In the genomic region with DNA sequence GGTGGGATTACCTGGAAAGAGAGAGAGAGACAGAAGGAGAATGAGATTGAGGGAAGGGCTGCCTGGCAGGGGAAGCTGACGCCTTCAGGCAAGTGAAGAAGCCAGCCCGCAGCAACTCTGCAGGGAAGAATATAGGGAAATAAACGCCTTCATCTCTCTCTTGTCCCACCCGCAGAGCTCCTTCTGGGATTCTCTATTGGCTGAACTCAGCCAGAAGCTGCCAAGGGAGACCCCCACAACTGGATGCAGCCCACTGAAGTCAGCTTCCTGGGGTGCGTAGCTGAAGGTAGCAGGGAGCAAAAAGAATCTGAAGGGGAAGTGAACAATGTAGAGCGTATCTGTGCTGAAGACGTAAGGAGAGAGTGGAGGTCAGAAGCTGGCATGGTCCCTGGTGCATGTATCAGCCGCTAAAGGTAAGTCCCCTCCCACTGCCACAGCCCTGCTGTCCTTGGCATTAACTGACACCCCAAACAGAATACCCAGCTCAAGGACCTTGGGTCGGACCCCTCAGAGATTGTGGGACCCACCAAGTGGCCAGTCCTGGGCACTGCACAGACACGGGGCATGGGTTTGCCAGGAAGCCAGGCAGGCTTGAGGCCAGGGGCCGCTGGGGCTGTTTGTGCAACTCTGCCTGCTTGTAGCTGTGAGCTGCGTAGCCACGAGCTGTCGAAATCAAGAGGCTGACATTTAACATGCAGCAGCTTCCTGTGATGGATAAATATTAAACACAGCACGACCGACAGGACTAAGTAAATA, we compare ENCODE assay signal across 8 cellular contexts.
DNase-seq lines count a peak whose midpoint lies in the region; ATAC-seq and TF ChIP-seq lines count a peak whose summit lies in the region.

No MANE protein-coding gene starts in this region.

- H3K36me3 ChIP-seq in lung (ENCODE audit: control insufficient read depth in 2 of 2, insufficient read depth in 2 of 2, low read length in 2 of 2), result no peaks in the 10 kb centered on the region

- peaks cover 20% of the 10 kb centered on the region for H3K27me3 Mint-ChIP-seq in activated T-cell treated with anti-CD3 and anti-CD28 coated beads, Interleukin-2, amount 50 U/mL, for 4 hours (ENCODE audit: low read depth)

- H3K4me1 Mint-ChIP-seq in activated T-cell treated with anti-CD3 and anti-CD28 coated beads, Interleukin-2, amount 50 U/mL, for 4 hours (ENCODE audit: low read depth), result no peaks in the 10 kb centered on the region

- peaks cover 3% of the 10 kb centered on the region for H3K27me3 ChIP-seq in lung (ENCODE audit: control insufficient read depth, insufficient read depth)

- H3K27ac Mint-ChIP-seq in activated naive CD4-positive, alpha-beta T cell treated with anti-CD3 and anti-CD28 coated beads, Interleukin-2, amount 50 U/mL, for 72 hours, result no peak overlapping the region

- POLR2A ChIA-PET in AG04449 (lab: Yijun Ruan, JAX), result interaction anchor here (0.7 to 0.8 kb wide), 2 partner anchors 24 to 88 kb away, joined by 3 read pairs; no protein-coding TSS in a partner anchor

- no peaks in the 10 kb centered on the region for H3K9me3 Mint-ChIP-seq in activated T-cell treated with anti-CD3 and anti-CD28 coated beads, Interleukin-2, amount 50 U/mL, for 4 hours
- no peaks in the 10 kb centered on the region for H3K9me3 Mint-ChIP-seq in activated naive CD4-positive, alpha-beta T cell treated with anti-CD3 and anti-CD28 coated beads, Interleukin-2, amount 50 U/mL, for 72 hours

- no peak overlapping the region for H3K27ac ChIP-seq in lung (ENCODE audit: low read depth in 1 of 2, low read length in 1 of 2)

- CTCF ChIA-PET in AG04449 (lab: Yijun Ruan, JAX), result interaction anchor here (0.7 to 2.0 kb wide), 9 partner anchors 9 to 580 kb away, joined by 3 to 6 read pairs (median 3); no protein-coding TSS in a partner anchor

- ATAC-seq in lung (ENCODE audit: insufficient read depth, low FRiP score), result no peak
- no peak for ATAC-seq in activated T-cell treated with anti-CD3 and anti-CD28 coated beads, Interleukin-2, amount 50 U/mL, for 4 hours
- ATAC-seq in activated naive CD4-positive, alpha-beta T cell treated with anti-CD3 and anti-CD28 coated beads, Interleukin-2, amount 50 U/mL, for 72 hours, result no peak
- no peak for ATAC-seq in GM19351 (IDR thresholded peaks at IDR 0.05; ENCODE audit: unreplicated experiment)

- no peaks in the 10 kb centered on the region for H3K36me3 Mint-ChIP-seq in activated T-cell treated with anti-CD3 and anti-CD28 coated beads, Interleukin-2, amount 50 U/mL, for 4 hours (ENCODE audit: insufficient read depth)
- no peaks in the 10 kb centered on the region for H3K36me3 Mint-ChIP-seq in activated naive CD4-positive, alpha-beta T cell treated with anti-CD3 and anti-CD28 coated beads, Interleukin-2, amount 50 U/mL, for 72 hours

- TF ChIP-seq CTCF in AG04449 (IDR thresholded peaks at IDR 0.05; ENCODE audit: insufficient read depth, low read length, missing control alignments), result peak; percentile 68
- no peak for TF ChIP-seq CTCF in lung (IDR thresholded peaks at IDR 0.05; ENCODE audit: control extremely low read depth, extremely low read depth)

- H3K9me3 ChIP-seq in lung (ENCODE audit: control insufficient read depth in 2 of 2, insufficient read depth in 1 of 2, low read length in 1 of 2), result no peaks in the 10 kb centered on the region

- 13 to 21% methylated on average over 16 of the region's 16 CpGs for WGBS in lung, 2 donors

- H3K4me3 Mint-ChIP-seq in activated T-cell treated with anti-CD3 and anti-CD28 coated beads, Interleukin-2, amount 50 U/mL, for 4 hours, result no peak overlapping the region

- no peak for DNase-seq in AG04449 (ENCODE audit: low read depth, low spot score)
- peak; percentile 11 for DNase-seq in HT1080 (ENCODE audit: low read depth)
- peak; percentile 1 for DNase-seq in cerebellar cortex (ENCODE audit: low spot score)
- peak; percentile 51 for DNase-seq in lung (ENCODE audit: low spot score)
- no peak for DNase-seq in activated T-cell treated with anti-CD3 and anti-CD28 coated beads, Interleukin-2, amount 50 U/mL, for 4 hours
- no peak for DNase-seq in activated naive CD4-positive, alpha-beta T cell treated with anti-CD3 and anti-CD28 coated beads, Interleukin-2, amount 50 U/mL, for 72 hours (ENCODE audit: low spot score in 2 of 2)
- no peak for DNase-seq in HuH-7.5 (ENCODE audit: low spot score)

- no peaks in the 10 kb centered on the region for H3K4me1 ChIP-seq in lung (ENCODE audit: control insufficient read depth in 2 of 2, insufficient read depth in 2 of 2, low read length in 2 of 2)

- H3K4me3 ChIP-seq in AG04449 (ENCODE audit: low read depth, low read length) (no peak overlapping the region), lung (no peak overlapping the region)

Comparison
In these comparisons a context has a peak if more than half of its experiments do, and no peak if none do; other contexts are left out.
1. DNase-seq: peak in HT1080 (single experiment), cerebellar cortex (single experiment) and lung (single experiment); none in AG04449 (single experiment), activated T-cell treated with anti-CD3 and anti-CD28 coated beads, Interleukin-2, amount 50 U/mL, for 4 hours (single experiment), activated naive CD4-positive, alpha-beta T cell treated with anti-CD3 and anti-CD28 coated beads, Interleukin-2, amount 50 U/mL, for 72 hours (0 of 2) and HuH-7.5 (single experiment).